In the genomic region with DNA sequence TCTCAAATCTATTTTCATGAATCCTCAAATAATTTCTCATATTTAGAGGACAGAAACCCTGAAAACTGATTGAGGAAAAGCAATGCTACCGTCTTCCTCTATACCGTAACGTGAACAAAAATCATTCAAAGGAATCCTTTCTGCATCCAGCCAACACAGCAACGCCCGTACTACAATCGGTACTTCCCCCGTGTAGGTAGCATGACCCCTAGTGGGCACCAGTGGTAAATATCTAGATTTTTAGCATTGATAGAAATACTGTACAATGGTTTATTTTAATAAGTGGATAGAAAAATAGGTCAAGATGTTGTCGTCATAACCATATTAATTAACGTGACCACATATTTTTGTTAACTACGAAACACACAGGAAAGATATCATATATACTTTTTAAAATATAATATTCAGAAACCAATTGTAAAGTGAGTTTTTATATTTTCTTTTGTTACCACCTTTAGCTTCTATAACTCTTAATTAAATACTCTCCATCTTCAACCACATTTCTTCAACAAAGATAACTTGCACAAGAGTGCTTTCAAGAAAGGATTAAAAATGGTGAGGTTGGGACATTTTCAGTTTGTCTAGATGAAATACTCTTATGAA, we compare ENCODE assay signal across 8 cellular contexts.
DNase-seq lines count a peak whose midpoint lies in the region; ATAC-seq and TF ChIP-seq lines count a peak whose summit lies in the region.

No MANE protein-coding gene starts in this region.

- peak overlapping the region; percentile 23; the same call in 1 of the 2 replicates for H2AFZ ChIP-seq in GM23338
- H2AFZ ChIP-seq in parathyroid adenoma = no peak overlapping the region

- H3K27ac ChIP-seq in 22Rv1 (no peak overlapping the region), GM23338 (ENCODE audit: low read depth) (no peak overlapping the region), parathyroid adenoma (no peak overlapping the region)

- H3K79me2 ChIP-seq in GM23338 (replicated peaks; ENCODE audit: insufficient read depth) = no peaks in the 10 kb centered on the region
- H3K79me2 ChIP-seq in parathyroid adenoma = no peaks in the 10 kb centered on the region

- H3K9me3 ChIP-seq in parathyroid adenoma (ENCODE audit: control insufficient read depth, low read length) = no peaks in the 10 kb centered on the region

- no peaks in the 10 kb centered on the region for H3K36me3 Mint-ChIP-seq in GM23338 (ENCODE audit: low read depth)

- no peak overlapping the region for H3K9ac ChIP-seq in parathyroid adenoma

- peak; percentile 87 for ATAC-seq in GM23338
- peak; percentile 78 for ATAC-seq in SK-N-SH treated with all-trans-retinoic acid at 6 μM for 48 hours
- ATAC-seq in HG02938 (IDR thresholded peaks at IDR 0.05; ENCODE audit: unreplicated experiment) = no peak

- H3K4me1 ChIP-seq in GM23338 (ENCODE audit: insufficient read depth) (no peaks in the 10 kb centered on the region), parathyroid adenoma (no peaks in the 10 kb centered on the region)

- no peaks in the 10 kb centered on the region for H4K20me1 ChIP-seq in GM23338 (replicated peaks; ENCODE audit: insufficient read depth)

- no peaks in the 10 kb centered on the region for H3F3A ChIP-seq in GM23338 (replicated peaks; ENCODE audit: low read depth)

- H3K9me3 Mint-ChIP-seq in GM23338 = no peaks in the 10 kb centered on the region; the same call in 2 of the 3 replicates

- no peaks in the 10 kb centered on the region; the same call in 2 of the 3 replicates for H3K4me1 Mint-ChIP-seq in GM23338

- H3K4me2 ChIP-seq in GM23338 (no peak overlapping the region), parathyroid adenoma (ENCODE audit: low read length) (no peak overlapping the region)

- H3K36me3 ChIP-seq in GM23338 (ENCODE audit: insufficient read depth) = no peaks in the 10 kb centered on the region
- no peaks in the 10 kb centered on the region for H3K36me3 ChIP-seq in parathyroid adenoma (ENCODE audit: control insufficient read depth, insufficient read depth, low read length)

- no peak overlapping the region for H3K4me3 Mint-ChIP-seq in GM23338

- in situ Hi-C loops in G401 (cut with HindIII; ENCODE audit: low sequenced_read_pairs) = no loop called here

- DNase-seq in G401 (ENCODE audit: low spot score) = peak; percentile 64
- peak; percentile 79 for DNase-seq in GM23338 (ENCODE audit: low spot score)
- DNase-seq in LNCaP clone FGC (ENCODE audit: low read depth) = peak; percentile 10
- DNase-seq in fibroblast of mammary gland (ENCODE audit: low read depth) = peak; percentile 59

- no peak overlapping the region for H3K27ac Mint-ChIP-seq in GM23338

- no peaks in the 10 kb centered on the region for H3K9me2 ChIP-seq in GM23338 (ENCODE audit: insufficient read depth)

- H3K4me3 ChIP-seq in GM23338 = no peak overlapping the region
- H3K4me3 ChIP-seq in LNCaP clone FGC (ENCODE audit: low read depth, low read length) = no peak overlapping the region
- H3K4me3 ChIP-seq in fibroblast of mammary gland (ENCODE audit: control insufficient read depth, low read depth, low read length) = no peak overlapping the region
- no peak overlapping the region for H3K4me3 ChIP-seq in parathyroid adenoma (ENCODE audit: low read depth, low read length)

- peaks cover 3% of the 10 kb centered on the region for H3K27me3 Mint-ChIP-seq in GM23338 (ENCODE audit: insufficient read depth, low read depth, poor library complexity)

- H3K27me3 ChIP-seq in GM23338 (ENCODE audit: insufficient read depth) = no peaks in the 10 kb centered on the region
- no peaks in the 10 kb centered on the region for H3K27me3 ChIP-seq in parathyroid adenoma (ENCODE audit: control insufficient read depth, insufficient read depth, low read length)

- TF ChIP-seq CTCF in 22Rv1 (IDR thresholded peaks at IDR 0.05) = peak; percentile 90
- peak; percentile 90 to 96 for TF ChIP-seq CTCF in GM23338 (conservative IDR thresholded peaks at IDR 0.05; ENCODE audit: low read depth in 2 of 2)
- TF ChIP-seq CTCF in LNCaP clone FGC (IDR thresholded peaks at IDR 0.05; ENCODE audit: control insufficient read depth, extremely low read depth, insufficient read depth) = peak; percentile 77
- TF ChIP-seq CTCF in fibroblast of mammary gland (conservative IDR thresholded peaks at IDR 0.05; ENCODE audit: control insufficient read depth, insufficient read depth, low read depth, low read length) = peak; percentile 89
- TF ChIP-seq CTCF in parathyroid adenoma (IDR thresholded peaks at IDR 0.05) = peak; percentile 29

TF ChIP-seq in GM23338, 12 proteins besides CTCF, POLR2A, EP300 and RAD21 (continues in another document):
- no peak for TF ChIP-seq REST (IDR thresholded peaks at IDR 0.05; ENCODE audit: unreplicated experiment)
- TF ChIP-seq ETS1 (IDR thresholded peaks at IDR 0.05) = no peak
- TF ChIP-seq CREB1 (CRISPR knock-in tag; IDR thresholded peaks at IDR 0.05; ENCODE audit: low read depth) = no peak
- no peak for TF ChIP-seq STAT1 (IDR thresholded peaks at IDR 0.05; ENCODE audit: unreplicated experiment)
- TF ChIP-seq JUNB (IDR thresholded peaks at IDR 0.05; ENCODE audit: unreplicated experiment) = no peak

TF ChIP-seq in SK-N-SH treated with all-trans-retinoic acid at 6 μM for 48 hours, 23 proteins besides CTCF, POLR2A, EP300 and RAD21 (continues in another document):
- TF ChIP-seq TSHZ2 (CRISPR knock-in tag; IDR thresholded peaks at IDR 0.05) = no peak
- no peak for TF ChIP-seq OSR1 (CRISPR knock-in tag; IDR thresholded peaks at IDR 0.05)
- TF ChIP-seq ISL1 (CRISPR knock-in tag; IDR thresholded peaks at IDR 0.05) = no peak
- no peak for TF ChIP-seq CREB5 (CRISPR knock-in tag; IDR thresholded peaks at IDR 0.05; ENCODE audit: low read depth)
- TF ChIP-seq GLIS3 (CRISPR knock-in tag; IDR thresholded peaks at IDR 0.05) = no peak
- TF ChIP-seq RARB (CRISPR knock-in tag; IDR thresholded peaks at IDR 0.05) = no peak
- no peak for TF ChIP-seq PPARA (CRISPR knock-in tag; IDR thresholded peaks at IDR 0.05; ENCODE audit: borderline replicate concordance)
- TF ChIP-seq ZNF70 (CRISPR knock-in tag; IDR thresholded peaks at IDR 0.05) = no peak
- TF ChIP-seq ZFP30 (CRISPR knock-in tag; IDR thresholded peaks at IDR 0.05) = no peak
- no peak for TF ChIP-seq ZNF565 (CRISPR knock-in tag; conservative IDR thresholded peaks at IDR 0.05; ENCODE audit: low read depth)
- no peak for TF ChIP-seq PATZ1 (CRISPR knock-in tag; IDR thresholded peaks at IDR 0.05; ENCODE audit: borderline replicate concordance)

Comparison
In these comparisons a context has a peak if more than half of its experiments do, and no peak if none do; other contexts are left out.
1. CTCF ChIP-seq: peak in every context shown above with its lines; median percentile 93 in GM23338; 90 in 22Rv1; 89 in fibroblast of mammary gland; 77 in LNCaP clone FGC; 29 in parathyroid adenoma.
2. DNase-seq: peak in every context shown above with its lines; median percentile 79 in GM23338; 64 in G401; 59 in fibroblast of mammary gland; 10 in LNCaP clone FGC.